ENCODE assay signal across 1 cellular context in genomic region chr10:12592967-12593366, GRCh38.
TF ChIP-seq lines count a peak whose summit lies in the region.

No MANE protein-coding gene starts in this region.

TF ChIP-seq in HCT116, 20 proteins besides CTCF, POLR2A, EP300 and RAD21:
- TF ChIP-seq FOSL1 (IDR thresholded peaks at IDR 0.05; ENCODE audit: low read depth) (no peak), POLR2AphosphoS5 (IDR thresholded peaks at IDR 0.05; ENCODE audit: low read depth, low read length) (no peak), EZH2phosphoT487 (IDR thresholded peaks at IDR 0.05; ENCODE audit: borderline replicate concordance) (no peak), SIN3A (IDR thresholded peaks at IDR 0.05; ENCODE audit: low read depth) (no peak), MAX (IDR thresholded peaks at IDR 0.05) (no peak), JUND (IDR thresholded peaks at IDR 0.05) (no peak), ZFX (IDR thresholded peaks at IDR 0.05) (no peak), ELF1 (IDR thresholded peaks at IDR 0.05; ENCODE audit: borderline replicate concordance, low read depth) (no peak), YY1 (IDR thresholded peaks at IDR 0.05; ENCODE audit: extremely low read depth, insufficient replicate concordance, low read depth, low read length) (no peak), SRF (IDR thresholded peaks at IDR 0.05; ENCODE audit: low read depth) (no peak)
TF ChIP-seq in HCT116: peak in this region for 0.
